In genomic region chr19:798415-799075, GRCh38 we compare ENCODE assay signal across 1 cellular context.
TF ChIP-seq lines count a peak whose summit lies in the region.

No MANE protein-coding gene starts in this region.

TF ChIP-seq in endothelial cell of umbilical vein, 7 proteins besides CTCF, POLR2A, EP300 and RAD21:
- TF ChIP-seq MYC (IDR thresholded peaks at IDR 0.05; ENCODE audit: low read depth, low read length) (no peak), POLR2AphosphoS5 (IDR thresholded peaks at IDR 0.05; ENCODE audit: insufficient read depth, low read depth, low read length) (peak; percentile 23)
TF ChIP-seq in endothelial cell of umbilical vein: peak in this region for 1.
